10 cellular contexts compared by ENCODE assay signal in genomic region chr19:41861846-41862245, GRCh38. TPM values are rescaled to one million over a fixed set of nuclear protein-coding genes. Genes with fewer than 3 reads are reported as not detected.
DNase-seq lines count a peak whose midpoint lies in the region; ATAC-seq, FAIRE-seq and TF ChIP-seq lines count a peak whose summit lies in the region.
"Had no signal": no experiment of that assay in that cellular context is flagged by ENCODE, and none has a peak within 500 bp of the region (broad histone marks: within the 10 kb centered on the region; RNA-seq: fewer than 3 reads in every experiment).

No MANE protein-coding gene starts in this region.

- TF ChIP-seq CTCF in HepG2 (CRISPR knock-in tag; IDR thresholded peaks at IDR 0.05), result no peak
- no peak for TF ChIP-seq CTCF in right lobe of liver (IDR thresholded peaks at IDR 0.05)

- H3K4me3 ChIP-seq in HepG2 (replicated peaks in 1 of 3; ENCODE audit: insufficient read depth in 1 of 3, low read depth in 2 of 3, low read length in 3 of 3), result peak overlapping the region; percentile 85 to 99 (median 95)
- no peak overlapping the region for H3K4me3 ChIP-seq in right lobe of liver

- POLR2A ChIA-PET in HepG2 (lab: Yijun Ruan, JAX), result interaction anchor here (0.6 to 3.6 kb wide), 6 partner anchors 9 to 97 kb away, joined by 3 to 72 read pairs (median 16); partner anchors contain the start of gene RABAC1

- H3K9me3 Mint-ChIP-seq in activated naive CD4-positive, alpha-beta T cell treated with anti-CD3 and anti-CD28 coated beads, Interleukin-2, amount 50 U/mL, for 72 hours, result no peaks in the 10 kb centered on the region
- H3K9me3 Mint-ChIP-seq in immature natural killer cell, result no peaks in the 10 kb centered on the region

- peak overlapping the region; percentile 99 for H3K9ac ChIP-seq in HepG2 (ENCODE audit: insufficient read depth, low read depth, low read length)

- TF ChIP-seq POLR2A in HepG2 (IDR thresholded peaks at IDR 0.05; ENCODE audit: insufficient read depth in 1 of 2, low read depth in 2 of 2, low read length in 2 of 2) (peak in 1 of 2 experiments; percentile 7; a peak in 1 of 4 replicates), right lobe of liver (IDR thresholded peaks at IDR 0.05) (no peak)

- H3K27me3 Mint-ChIP-seq in immature natural killer cell (ENCODE audit: low read depth in 3 of 3), result peaks cover 1 to 10% (median 8%) of the 10 kb centered on the region in 3 donors

- H3K27ac ChIP-seq in HepG2 (ENCODE audit: extremely low read length, insufficient read depth, low read length) (no peak overlapping the region), right lobe of liver (no peak overlapping the region)
- H3K27ac ChIP-seq: SJSA1 had no signal

- peaks cover 62% of the 10 kb centered on the region for H3K79me2 ChIP-seq in HepG2 (ENCODE audit: insufficient read depth, low read length)

- H3K4me3 Mint-ChIP-seq in immature natural killer cell, result peak overlapping the region; percentile 63 to 98 (median 91)

- BruUV-seq in HepG2 (replicated peaks; lab: Mats Ljungman, UMichigan), result no TSS peak

- 79% methylated on average over 9 of the region's 9 CpGs for WGBS in HepG2 (ENCODE audit: low lambda C conversion rate)
- 80% methylated on average over 8 of the region's 9 CpGs for WGBS in right lobe of liver (ENCODE audit: insufficient coverage, low coverage, low lambda C conversion rate, missing lambda C conversion rate)

- TF ChIP-seq EP300 in HepG2 (IDR thresholded peaks at IDR 0.05; ENCODE audit: low read depth in 2 of 2, low read length in 2 of 2) (no peak), HepG2 (CRISPR knock-in tag; IDR thresholded peaks at IDR 0.05; ENCODE audit: borderline replicate concordance) (no peak)

- peaks cover 54% of the 10 kb centered on the region for H4K20me1 ChIP-seq in HepG2 (ENCODE audit: insufficient read depth, low read length)

- no peak for TF ChIP-seq RAD21 in HepG2 (CRISPR knock-in tag; IDR thresholded peaks at IDR 0.05)

- intact Hi-C loops in HepG2 (cut with micrococcal nuclease; ENCODE audit: unreplicated experiment), result no loop called here
- intact Hi-C loops in right lobe of liver (cut with DNase I), result no loop called here

- in situ Hi-C loops in HepG2 (cut with HindIII; ENCODE audit: extremely low pct_ligation_motif_present, low pct_unique_long_range_greater_than_20kb), result no loop called here

- H3K4me2 ChIP-seq in HepG2 (ENCODE audit: low read depth, low read length), result peak overlapping the region; percentile 87

- H3K36me3 Mint-ChIP-seq in activated naive CD4-positive, alpha-beta T cell treated with anti-CD3 and anti-CD28 coated beads, Interleukin-2, amount 50 U/mL, for 72 hours, result peaks cover 49 to 55% of the 10 kb centered on the region in 2 donors
- peaks cover 11 to 26% (median 15%) of the 10 kb centered on the region in 3 donors for H3K36me3 Mint-ChIP-seq in immature natural killer cell

- H3K9me3 ChIP-seq in HepG2 (ENCODE audit: low read length) (no peaks in the 10 kb centered on the region), right lobe of liver (no peaks in the 10 kb centered on the region)
- H3K9me3 ChIP-seq: SJSA1 had no signal

- H3K4me1 Mint-ChIP-seq in immature natural killer cell, result peaks cover 54% of the 10 kb centered on the region in 2 donors

- H2AFZ ChIP-seq in HepG2 (ENCODE audit: low read length), result no peak overlapping the region

- H3K27me3 ChIP-seq in HepG2 (ENCODE audit: control insufficient read depth in 1 of 2, insufficient read depth in 2 of 2, low read length in 2 of 2) (peaks cover 0 to 4% of the 10 kb centered on the region in 2 experiments; a peak in 1 of 5 replicates), right lobe of liver (no peaks in the 10 kb centered on the region)

- DNase-seq in HepG2 (ENCODE audit: low spot score), result no peak
- no peak for DNase-seq in right lobe of liver
- no peak for DNase-seq in activated naive CD4-positive, alpha-beta T cell treated with anti-CD3 and anti-CD28 coated beads, Interleukin-2, amount 50 U/mL, for 72 hours (ENCODE audit: low spot score in 2 of 2)
- DNase-seq in immature natural killer cell, result no peak
- no peak for DNase-seq in NCI-H510A (lab: John Stamatoyannopoulos, UW)
- no peak for DNase-seq in stimulated activated CD4-positive, alpha-beta T cell treated with anti-CD3 and anti-CD28 coated beads, Interleukin-4, amount 100 ng/mL, for 24 hours
- DNase-seq: DMS53 had no signal

- H3K27ac Mint-ChIP-seq in activated naive CD4-positive, alpha-beta T cell treated with anti-CD3 and anti-CD28 coated beads, Interleukin-2, amount 50 U/mL, for 72 hours, result peak overlapping the region; percentile 95 to 98
- H3K27ac Mint-ChIP-seq in immature natural killer cell, result peak overlapping the region in 5 of 6 donors; percentile 43 to 94 (median 91)

- H3K4me1 ChIP-seq in HepG2 (ENCODE audit: insufficient read depth, low read length), result peaks cover 62% of the 10 kb centered on the region
- peaks cover 0 to 17% (median 3%) of the 10 kb centered on the region in 4 donors for H3K4me1 ChIP-seq in right lobe of liver

- no peak for ATAC-seq in HepG2
- ATAC-seq in right lobe of liver, result no peak
- ATAC-seq in activated naive CD4-positive, alpha-beta T cell treated with anti-CD3 and anti-CD28 coated beads, Interleukin-2, amount 50 U/mL, for 72 hours, result no peak
- no peak for ATAC-seq in GM19467 (IDR thresholded peaks at IDR 0.05; ENCODE audit: unreplicated experiment)
- no peak for ATAC-seq in GM18861 (IDR thresholded peaks at IDR 0.05; ENCODE audit: unreplicated experiment)

- no peak for FAIRE-seq in HepG2 (lab: Jason Lieb, UNC)

- H3K36me3 ChIP-seq in HepG2 (replicated peaks in 1 of 2; ENCODE audit: control insufficient read depth in 1 of 2, insufficient read depth in 2 of 2, low read length in 2 of 2), result peaks cover 25 to 53% of the 10 kb centered on the region in 2 experiments
- H3K36me3 ChIP-seq in right lobe of liver, result peaks cover 11 to 54% (median 28%) of the 10 kb centered on the region in 4 donors

- CTCF ChIA-PET in HepG2 (lab: Yijun Ruan, JAX; ENCODE audit: low intra/inter-chr PET ratio, low total read pairs), result no interaction called here

RNA-seq across cellular contexts. Expression of gene RPS19, which starts 1.8 kb away (rescaled TPM):
- total RNA-seq in HepG2 (2016; rRNA removed; fragmentation: Illumina TruSeq; extraction: Trizol), result 4,758 and 5,028 TPM in 2 replicates
- total RNA-seq in HepG2 (2016; cell fraction: cytosol; rRNA removed; fragmentation: Illumina TruSeq; extraction: Trizol; ENCODE audit: low read depth), result 8,990 and 9,707 TPM in 2 replicates
- 4,892 and 5,330 TPM in 2 replicates for total RNA-seq in HepG2 (2016; cell fraction: insoluble cytoplasmic fraction; rRNA removed; fragmentation: Illumina TruSeq; extraction: Trizol)
- total RNA-seq in HepG2 (2016; cell fraction: membrane; rRNA removed; fragmentation: Illumina TruSeq; extraction: Trizol), result 12,897 and 13,497 TPM in 2 replicates
- 1,659 and 1,838 TPM in 2 replicates for total RNA-seq in HepG2 (2016; cell fraction: nucleus; rRNA removed; fragmentation: Illumina TruSeq; extraction: Trizol)
- polyA plus RNA-seq in HepG2 (2011; rRNA removed), result 1,633 and 1,983 TPM in 2 replicates
- 4,354 and 8,495 TPM in 2 replicates for polyA plus RNA-seq in HepG2 (2011; cell fraction: cytosol; rRNA removed)
- 1,845 and 2,001 TPM in 2 replicates for polyA plus RNA-seq in HepG2 (2011; cell fraction: nucleus; rRNA removed)
- 3,093 and 4,312 TPM in 2 replicates for polyA plus RNA-seq in HepG2 (2012)
- 10,211 and 10,944 TPM in 2 replicates for polyA plus RNA-seq in HepG2 (2016; cell fraction: cytosol; fragmentation: Illumina TruSeq; extraction: Trizol; ENCODE audit: low read depth)
- polyA plus RNA-seq in HepG2 (2016; cell fraction: insoluble cytoplasmic fraction; fragmentation: Illumina TruSeq; extraction: Trizol; ENCODE audit: low read depth), result 4,747 and 4,833 TPM in 2 replicates
- 11,477 and 11,931 TPM in 2 replicates for polyA plus RNA-seq in HepG2 (2016; cell fraction: membrane; fragmentation: Illumina TruSeq; extraction: Trizol; ENCODE audit: low read depth)
- polyA plus RNA-seq in HepG2 (2016; cell fraction: nucleus; fragmentation: Illumina TruSeq; extraction: Trizol; ENCODE audit: insufficient read depth, low read depth), result 2,975 and 3,175 TPM in 2 replicates
- 958 and 1,242 TPM in 2 replicates for polyA minus RNA-seq in HepG2 (2011; rRNA and poly(A)+ RNA removed; ENCODE audit: low replicate concordance)
- polyA minus RNA-seq in HepG2 (2011; cell fraction: cytosol; rRNA and poly(A)+ RNA removed), result 1,380 TPM in 2 replicates
- 385 and 466 TPM in 2 replicates for polyA minus RNA-seq in HepG2 (2011; cell fraction: nucleus; rRNA and poly(A)+ RNA removed)
- total RNA-seq in right lobe of liver, result 100 to 1,000 TPM; 347 to 556 (median 499) TPM
- 1,000 to 10,000 TPM; 3,521 to 4,779 TPM for total RNA-seq in activated naive CD4-positive, alpha-beta T cell treated with anti-CD3 and anti-CD28 coated beads, Interleukin-2, amount 50 U/mL, for 72 hours
- 1,000 to 10,000 TPM; 2,260 to 5,043 (median 3,564) TPM for polyA plus RNA-seq in immature natural killer cell

RNA-seq across cellular contexts. Expression of gene CD79A, which starts 15.2 kb away (rescaled TPM):
- total RNA-seq in HepG2 (2016; rRNA removed; fragmentation: Illumina TruSeq; extraction: Trizol), result 0.27 and 0.33 TPM in 2 replicates
- total RNA-seq in HepG2 (2016; cell fraction: cytosol; rRNA removed; fragmentation: Illumina TruSeq; extraction: Trizol; ENCODE audit: low read depth), result 0.26 and 0.51 TPM in 2 replicates
- total RNA-seq in HepG2 (2016; cell fraction: insoluble cytoplasmic fraction; rRNA removed; fragmentation: Illumina TruSeq; extraction: Trizol), result 0.24 and 0.37 TPM in 2 replicates
- total RNA-seq in HepG2 (2016; cell fraction: membrane; rRNA removed; fragmentation: Illumina TruSeq; extraction: Trizol), result 0.62 TPM in 1 of 2 replicates, not detected in the other
- total RNA-seq in HepG2 (2016; cell fraction: nucleus; rRNA removed; fragmentation: Illumina TruSeq; extraction: Trizol), result 0.40 TPM in 1 of 2 replicates, not detected in the other
- 0.24 and 0.30 TPM in 2 replicates for polyA plus RNA-seq in HepG2 (2011; rRNA removed)
- polyA plus RNA-seq in HepG2 (2011; cell fraction: cytosol; rRNA removed), result 0.44 and 0.52 TPM in 2 replicates
- polyA plus RNA-seq in HepG2 (2011; cell fraction: nucleus; rRNA removed), result 0.31 and 0.51 TPM in 2 replicates
- polyA plus RNA-seq in HepG2 (2012), result 0.25 TPM in 1 of 2 replicates, not detected in the other
- 0.21 and 0.44 TPM in 2 replicates for polyA plus RNA-seq in HepG2 (2016; cell fraction: cytosol; fragmentation: Illumina TruSeq; extraction: Trizol; ENCODE audit: low read depth)
- 0.49 and 0.52 TPM in 2 replicates for polyA plus RNA-seq in HepG2 (2016; cell fraction: insoluble cytoplasmic fraction; fragmentation: Illumina TruSeq; extraction: Trizol; ENCODE audit: low read depth)
- 0.69 and 1.1 TPM in 2 replicates for polyA plus RNA-seq in HepG2 (2016; cell fraction: membrane; fragmentation: Illumina TruSeq; extraction: Trizol; ENCODE audit: low read depth)
- 0.78 and 0.95 TPM in 2 replicates for polyA plus RNA-seq in HepG2 (2016; cell fraction: nucleus; fragmentation: Illumina TruSeq; extraction: Trizol; ENCODE audit: insufficient read depth, low read depth)
- polyA minus RNA-seq in HepG2 (2011; rRNA and poly(A)+ RNA removed; ENCODE audit: low replicate concordance), result 0.26 and 0.84 TPM in 2 replicates
- polyA minus RNA-seq in HepG2 (2011; cell fraction: cytosol; rRNA and poly(A)+ RNA removed), result 0.49 TPM in 1 of 2 replicates, not detected in the other
- not detected in 2 replicates for polyA minus RNA-seq in HepG2 (2011; cell fraction: nucleus; rRNA and poly(A)+ RNA removed)
- under 1 TPM in 4 of 6 experiments, not detected in 2; 0.18 to 0.71 (median 0.39) TPM for total RNA-seq in right lobe of liver
- 1 to 10 TPM; 3.3 to 7.0 TPM for total RNA-seq in activated naive CD4-positive, alpha-beta T cell treated with anti-CD3 and anti-CD28 coated beads, Interleukin-2, amount 50 U/mL, for 72 hours
- polyA plus RNA-seq in immature natural killer cell, result 1 to 10 TPM; 4.1 to 8.3 (median 5.1) TPM

RNA-seq across cellular contexts. Expression of gene DMRTC2, which starts 17.0 kb away (rescaled TPM):
- total RNA-seq in HepG2 (2016; rRNA removed; fragmentation: Illumina TruSeq; extraction: Trizol), result not detected in 2 replicates
- total RNA-seq in HepG2 (2016; cell fraction: cytosol; rRNA removed; fragmentation: Illumina TruSeq; extraction: Trizol; ENCODE audit: low read depth), result not detected in 2 replicates
- not detected in 2 replicates for total RNA-seq in HepG2 (2016; cell fraction: insoluble cytoplasmic fraction; rRNA removed; fragmentation: Illumina TruSeq; extraction: Trizol)
- total RNA-seq in HepG2 (2016; cell fraction: membrane; rRNA removed; fragmentation: Illumina TruSeq; extraction: Trizol), result not detected in 2 replicates
- total RNA-seq in HepG2 (2016; cell fraction: nucleus; rRNA removed; fragmentation: Illumina TruSeq; extraction: Trizol), result not detected in 2 replicates
- not detected in 2 replicates for polyA plus RNA-seq in HepG2 (2011; rRNA removed)
- polyA plus RNA-seq in HepG2 (2011; cell fraction: cytosol; rRNA removed), result not detected in 2 replicates
- not detected in 2 replicates for polyA plus RNA-seq in HepG2 (2011; cell fraction: nucleus; rRNA removed)
- not detected in 2 replicates for polyA plus RNA-seq in HepG2 (2012)
- not detected in 2 replicates for polyA plus RNA-seq in HepG2 (2016; cell fraction: cytosol; fragmentation: Illumina TruSeq; extraction: Trizol; ENCODE audit: low read depth)
- not detected in 2 replicates for polyA plus RNA-seq in HepG2 (2016; cell fraction: insoluble cytoplasmic fraction; fragmentation: Illumina TruSeq; extraction: Trizol; ENCODE audit: low read depth)
- not detected in 2 replicates for polyA plus RNA-seq in HepG2 (2016; cell fraction: membrane; fragmentation: Illumina TruSeq; extraction: Trizol; ENCODE audit: low read depth)
- polyA plus RNA-seq in HepG2 (2016; cell fraction: nucleus; fragmentation: Illumina TruSeq; extraction: Trizol; ENCODE audit: insufficient read depth, low read depth), result not detected in 2 replicates
- polyA minus RNA-seq in HepG2 (2011; rRNA and poly(A)+ RNA removed; ENCODE audit: low replicate concordance), result not detected in 2 replicates
- not detected in 2 replicates for polyA minus RNA-seq in HepG2 (2011; cell fraction: cytosol; rRNA and poly(A)+ RNA removed)
- polyA minus RNA-seq in HepG2 (2011; cell fraction: nucleus; rRNA and poly(A)+ RNA removed), result not detected in 2 replicates
- total RNA-seq in right lobe of liver, result not detected
- total RNA-seq in activated naive CD4-positive, alpha-beta T cell treated with anti-CD3 and anti-CD28 coated beads, Interleukin-2, amount 50 U/mL, for 72 hours, result not detected
- polyA plus RNA-seq in immature natural killer cell, result not detected
- total RNA-seq: SJSA1 had no signal

RNA-seq across cellular contexts. Expression of gene LYPD4, which starts 17.4 kb away (rescaled TPM):
- total RNA-seq in HepG2 (2016; rRNA removed; fragmentation: Illumina TruSeq; extraction: Trizol) (not detected in 2 replicates), right lobe of liver (not detected)
- total RNA-seq in HepG2 (2016; cell fraction: cytosol; rRNA removed; fragmentation: Illumina TruSeq; extraction: Trizol; ENCODE audit: low read depth), result not detected in 2 replicates
- not detected in 2 replicates for total RNA-seq in HepG2 (2016; cell fraction: insoluble cytoplasmic fraction; rRNA removed; fragmentation: Illumina TruSeq; extraction: Trizol)
- total RNA-seq in HepG2 (2016; cell fraction: membrane; rRNA removed; fragmentation: Illumina TruSeq; extraction: Trizol), result not detected in 2 replicates
- total RNA-seq in HepG2 (2016; cell fraction: nucleus; rRNA removed; fragmentation: Illumina TruSeq; extraction: Trizol), result not detected in 2 replicates
- polyA plus RNA-seq in HepG2 (2011; rRNA removed) (not detected in 2 replicates), immature natural killer cell (not detected)
- not detected in 2 replicates for polyA plus RNA-seq in HepG2 (2011; cell fraction: cytosol; rRNA removed)
- polyA plus RNA-seq in HepG2 (2011; cell fraction: nucleus; rRNA removed), result not detected in 2 replicates
- polyA plus RNA-seq in HepG2 (2012), result not detected in 2 replicates
- polyA plus RNA-seq in HepG2 (2016; cell fraction: cytosol; fragmentation: Illumina TruSeq; extraction: Trizol; ENCODE audit: low read depth), result not detected in 2 replicates
- not detected in 2 replicates for polyA plus RNA-seq in HepG2 (2016; cell fraction: insoluble cytoplasmic fraction; fragmentation: Illumina TruSeq; extraction: Trizol; ENCODE audit: low read depth)
- not detected in 2 replicates for polyA plus RNA-seq in HepG2 (2016; cell fraction: membrane; fragmentation: Illumina TruSeq; extraction: Trizol; ENCODE audit: low read depth)
- polyA plus RNA-seq in HepG2 (2016; cell fraction: nucleus; fragmentation: Illumina TruSeq; extraction: Trizol; ENCODE audit: insufficient read depth, low read depth), result not detected in 2 replicates
- not detected in 2 replicates for polyA minus RNA-seq in HepG2 (2011; rRNA and poly(A)+ RNA removed; ENCODE audit: low replicate concordance)
- not detected in 2 replicates for polyA minus RNA-seq in HepG2 (2011; cell fraction: cytosol; rRNA and poly(A)+ RNA removed)
- not detected in 2 replicates for polyA minus RNA-seq in HepG2 (2011; cell fraction: nucleus; rRNA and poly(A)+ RNA removed)
- not detected for total RNA-seq in activated naive CD4-positive, alpha-beta T cell treated with anti-CD3 and anti-CD28 coated beads, Interleukin-2, amount 50 U/mL, for 72 hours
- total RNA-seq: SJSA1 had no signal

RNA-seq across cellular contexts. Expression of gene ARHGEF1, which starts 21.1 kb away (rescaled TPM):
- total RNA-seq in HepG2 (2016; rRNA removed; fragmentation: Illumina TruSeq; extraction: Trizol) (26.2 and 34.7 TPM in 2 replicates), right lobe of liver (10 to 100 TPM; 25.3 to 39.7 (median 30.2) TPM)
- 6.5 and 9.6 TPM in 2 replicates for total RNA-seq in HepG2 (2016; cell fraction: cytosol; rRNA removed; fragmentation: Illumina TruSeq; extraction: Trizol; ENCODE audit: low read depth)
- 16.1 and 36.8 TPM in 2 replicates for total RNA-seq in HepG2 (2016; cell fraction: insoluble cytoplasmic fraction; rRNA removed; fragmentation: Illumina TruSeq; extraction: Trizol)
- 10.4 and 11.0 TPM in 2 replicates for total RNA-seq in HepG2 (2016; cell fraction: membrane; rRNA removed; fragmentation: Illumina TruSeq; extraction: Trizol)
- 28.3 and 29.2 TPM in 2 replicates for total RNA-seq in HepG2 (2016; cell fraction: nucleus; rRNA removed; fragmentation: Illumina TruSeq; extraction: Trizol)
- polyA plus RNA-seq in HepG2 (2011; rRNA removed) (33.1 and 33.7 TPM in 2 replicates), immature natural killer cell (100 to 1,000 TPM; 129 to 394 (median 156) TPM)
- 20.2 and 33.5 TPM in 2 replicates for polyA plus RNA-seq in HepG2 (2011; cell fraction: cytosol; rRNA removed)
- 215 and 292 TPM in 2 replicates for polyA plus RNA-seq in HepG2 (2011; cell fraction: nucleus; rRNA removed)
- polyA plus RNA-seq in HepG2 (2012), result 33.2 and 34.0 TPM in 2 replicates
- polyA plus RNA-seq in HepG2 (2016; cell fraction: cytosol; fragmentation: Illumina TruSeq; extraction: Trizol; ENCODE audit: low read depth), result 3.8 and 4.4 TPM in 2 replicates
- polyA plus RNA-seq in HepG2 (2016; cell fraction: insoluble cytoplasmic fraction; fragmentation: Illumina TruSeq; extraction: Trizol; ENCODE audit: low read depth), result 20.7 and 29.5 TPM in 2 replicates
- polyA plus RNA-seq in HepG2 (2016; cell fraction: membrane; fragmentation: Illumina TruSeq; extraction: Trizol; ENCODE audit: low read depth), result 7.4 and 8.4 TPM in 2 replicates
- polyA plus RNA-seq in HepG2 (2016; cell fraction: nucleus; fragmentation: Illumina TruSeq; extraction: Trizol; ENCODE audit: insufficient read depth, low read depth), result 90.2 and 102 TPM in 2 replicates
- polyA minus RNA-seq in HepG2 (2011; rRNA and poly(A)+ RNA removed; ENCODE audit: low replicate concordance), result 15.9 and 39.4 TPM in 2 replicates
- 16.3 and 26.4 TPM in 2 replicates for polyA minus RNA-seq in HepG2 (2011; cell fraction: cytosol; rRNA and poly(A)+ RNA removed)
- 29.6 and 31.9 TPM in 2 replicates for polyA minus RNA-seq in HepG2 (2011; cell fraction: nucleus; rRNA and poly(A)+ RNA removed)
- 100 to 1,000 TPM; 361 to 383 TPM for total RNA-seq in activated naive CD4-positive, alpha-beta T cell treated with anti-CD3 and anti-CD28 coated beads, Interleukin-2, amount 50 U/mL, for 72 hours

Comparison
In these comparisons a context has a peak if more than half of its experiments do, and no peak if none do; other contexts are left out.
1. H3K4me3 ChIP-seq: peak in HepG2 (3 of 3); none in right lobe of liver (0 of 3).